In genomic region chr4:31674313-31674947, GRCh38 we compare ENCODE assay signal across 10 cellular contexts.
DNase-seq lines count a peak whose midpoint lies in the region; ATAC-seq, FAIRE-seq and TF ChIP-seq lines count a peak whose summit lies in the region.
"Had no signal": no experiment of that assay in that cellular context is flagged by ENCODE, and none has a peak within 500 bp of the region (broad histone marks: within the 10 kb centered on the region; RNA-seq: fewer than 3 reads in every experiment).

No MANE protein-coding gene starts in this region.

- H3K4me1 ChIP-seq in Loucy (ENCODE audit: insufficient read depth, low read length, poor library complexity, severe bottlenecking) (no peaks in the 10 kb centered on the region), neural progenitor cell (no peaks in the 10 kb centered on the region)

- H3K27me3 ChIP-seq in GM06990 (replicated peaks; ENCODE audit: control insufficient read depth, insufficient read depth, low read length) (no peaks in the 10 kb centered on the region), Loucy (ENCODE audit: insufficient read depth, low read length, poor library complexity, severe bottlenecking) (no peaks in the 10 kb centered on the region), bronchial epithelial cell (ENCODE audit: control insufficient read depth, insufficient read depth, low read length) (no peaks in the 10 kb centered on the region), neural progenitor cell (no peaks in the 10 kb centered on the region)

- H2AFZ ChIP-seq in Loucy (ENCODE audit: low read length) (no peak overlapping the region), neural progenitor cell (replicated peaks) (peak overlapping the region; percentile 44)

- no peak overlapping the region for H3K27ac ChIP-seq in neural progenitor cell

- peaks cover 3% of the 10 kb centered on the region for H3K27me3 Mint-ChIP-seq in neural progenitor cell (ENCODE audit: insufficient read depth, low read depth)
- H3K27me3 Mint-ChIP-seq in naive thymus-derived CD8-positive, alpha-beta T cell, result no peaks in the 10 kb centered on the region

- no peaks in the 10 kb centered on the region for H3K9me3 Mint-ChIP-seq in neural progenitor cell
- peaks cover 0 to 12% (median 5%) of the 10 kb centered on the region in 9 donors for H3K9me3 Mint-ChIP-seq in naive thymus-derived CD8-positive, alpha-beta T cell

- no peaks in the 10 kb centered on the region for H3K9me2 ChIP-seq in Loucy (replicated peaks; ENCODE audit: low read depth, low read length)

- no peak for FAIRE-seq in bronchial epithelial cell (lab: Jason Lieb, UNC)

- H3K4me3 ChIP-seq in GM06990 (replicated peaks; ENCODE audit: low read depth, low read length), result no peak overlapping the region
- no peak overlapping the region for H3K4me3 ChIP-seq in Loucy (ENCODE audit: low read length, poor library complexity, severe bottlenecking)
- H3K4me3 ChIP-seq in bronchial epithelial cell (ENCODE audit: low read depth, low read length), result no peak overlapping the region
- no peak overlapping the region for H3K4me3 ChIP-seq in neural progenitor cell

- no peaks in the 10 kb centered on the region for H3K9me3 ChIP-seq in Loucy (ENCODE audit: insufficient read depth, low read depth, low read length)
- no peaks in the 10 kb centered on the region for H3K9me3 ChIP-seq in neural progenitor cell (ENCODE audit: low read depth)

- no peak for ATAC-seq in GM19023 (IDR thresholded peaks at IDR 0.05; ENCODE audit: unreplicated experiment)
- ATAC-seq in HG02970 (IDR thresholded peaks at IDR 0.05; ENCODE audit: low FRiP score, unreplicated experiment), result no peak
- no peak for ATAC-seq in naive thymus-derived CD8-positive, alpha-beta T cell

- H3F3A ChIP-seq in Loucy (ENCODE audit: low read depth) (no peaks in the 10 kb centered on the region), neural progenitor cell (ENCODE audit: low read depth) (no peaks in the 10 kb centered on the region)

- no peaks in the 10 kb centered on the region for H3K4me1 Mint-ChIP-seq in neural progenitor cell
- no peaks in the 10 kb centered on the region for H3K4me1 Mint-ChIP-seq in naive thymus-derived CD8-positive, alpha-beta T cell

- H3K36me3 ChIP-seq in GM06990 (ENCODE audit: control insufficient read depth, insufficient read depth, low read length), result no peaks in the 10 kb centered on the region
- H3K36me3 ChIP-seq in Loucy (ENCODE audit: insufficient read depth, low read length), result no peaks in the 10 kb centered on the region
- no peaks in the 10 kb centered on the region for H3K36me3 ChIP-seq in bronchial epithelial cell (ENCODE audit: control insufficient read depth, insufficient read depth, low read length)
- H3K36me3 ChIP-seq in neural progenitor cell, result no peaks in the 10 kb centered on the region

- H3K79me2 ChIP-seq in Loucy (ENCODE audit: insufficient read depth, low read length) (no peaks in the 10 kb centered on the region), neural progenitor cell (ENCODE audit: low read depth) (no peaks in the 10 kb centered on the region)

- peak; percentile 10 for TF ChIP-seq CTCF in GM06990 (IDR thresholded peaks at IDR 0.05; ENCODE audit: insufficient read depth, low read length, poor library complexity, severe bottlenecking)
- peak; percentile 56 for TF ChIP-seq CTCF in Loucy (conservative IDR thresholded peaks at IDR 0.05; ENCODE audit: low read length)
- peak; percentile 64 for TF ChIP-seq CTCF in bronchial epithelial cell (IDR thresholded peaks at IDR 0.05; ENCODE audit: insufficient read depth, low read length, severe bottlenecking)
- peak; percentile 61 for TF ChIP-seq CTCF in neural progenitor cell (IDR thresholded peaks at IDR 0.05)

- no peak overlapping the region for H3K4me3 Mint-ChIP-seq in neural progenitor cell
- H3K4me3 Mint-ChIP-seq in naive thymus-derived CD8-positive, alpha-beta T cell, result no peak overlapping the region

- DNase-seq in GM06990 (ENCODE audit: extremely low read depth, insufficient read length), result no peak
- peak; percentile 43 for DNase-seq in bronchial epithelial cell (ENCODE audit: low read depth)
- peak; percentile 30 for DNase-seq in neural progenitor cell (ENCODE audit: low spot score)
- DNase-seq in NOMO-1 treated with DMSO at 0.1 percent for 48 hours (lab: John Stamatoyannopoulos, UW; ENCODE audit: unreplicated experiment), result no peak
- DNase-seq in naive thymus-derived CD8-positive, alpha-beta T cell, result no peak
- DNase-seq: NCI-H1694 treated with DMSO at 0.1 percent for 48 hours; stimulated activated CD4-positive, alpha-beta T cell treated with anti-CD3 and anti-CD28 coated beads, Interleukin-2, amount 100 ng/mL, for 24 hours had no signal

- no peak overlapping the region for H3K27ac Mint-ChIP-seq in neural progenitor cell
- H3K27ac Mint-ChIP-seq in naive thymus-derived CD8-positive, alpha-beta T cell, result no peak overlapping the region

- no peaks in the 10 kb centered on the region for H3K36me3 Mint-ChIP-seq in neural progenitor cell
- no peaks in the 10 kb centered on the region for H3K36me3 Mint-ChIP-seq in naive thymus-derived CD8-positive, alpha-beta T cell

- no peaks in the 10 kb centered on the region for H4K20me1 ChIP-seq in Loucy (ENCODE audit: insufficient read depth, low read length, poor library complexity, severe bottlenecking)
- no peaks in the 10 kb centered on the region for H4K20me1 ChIP-seq in neural progenitor cell (ENCODE audit: low read depth)

- POLR2A ChIA-PET in naive thymus-derived CD8-positive, alpha-beta T cell (lab: Charles Lee), result no interaction called here

- no peak overlapping the region for H3K4me2 ChIP-seq in Loucy (ENCODE audit: low read depth, low read length, poor library complexity, severe bottlenecking)
- no peak overlapping the region for H3K4me2 ChIP-seq in neural progenitor cell

- no peak overlapping the region for H3K9ac ChIP-seq in Loucy (ENCODE audit: low read depth, low read length, poor library complexity, severe bottlenecking)
- H3K9ac ChIP-seq in neural progenitor cell, result no peak overlapping the region

Comparison
In these comparisons a context has a peak if more than half of its experiments do, and no peak if none do; other contexts are left out.
1. DNase-seq: peak in bronchial epithelial cell (single experiment) and neural progenitor cell (single experiment); none in GM06990 (single experiment), NOMO-1 treated with DMSO at 0.1 percent for 48 hours (single experiment) and naive thymus-derived CD8-positive, alpha-beta T cell (0 of 10).
2. CTCF ChIP-seq: peak in every context shown above with its lines; median percentile 64 in bronchial epithelial cell; 61 in neural progenitor cell; 56 in Loucy; 10 in GM06990.